In genomic region chr11:110896358-110896757, GRCh38 we compare ENCODE assay signal across 17 cellular contexts.
DNase-seq lines count a peak whose midpoint lies in the region; TF ChIP-seq lines count a peak whose summit lies in the region.
"Had no signal": no experiment of that assay in that cellular context is flagged by ENCODE, and none has a peak within 500 bp of the region (broad histone marks: within the 10 kb centered on the region; RNA-seq: fewer than 3 reads in every experiment).

No MANE protein-coding gene starts in this region.

- H3K27me3 ChIP-seq in A673 (replicated peaks; ENCODE audit: insufficient read depth, low read depth, low read length, poor library complexity), result no peaks in the 10 kb centered on the region

- CTCF ChIA-PET in A673 (lab: Charles Lee), result no interaction called here

- no TSS peak for BruUV-seq in A673 (replicated peaks; lab: Mats Ljungman, UMichigan)

- H3K27ac ChIP-seq in A673 (ENCODE audit: low read depth, low read length, poor library complexity, severe bottlenecking), result no peak overlapping the region
- H3K27ac ChIP-seq: coronary artery, PC-9 had no signal

- H3K4me1 Mint-ChIP-seq in endothelial cell (ENCODE audit: unreplicated experiment), result no peaks in the 10 kb centered on the region
- H3K4me1 Mint-ChIP-seq: activated naive CD8-positive, alpha-beta T cell treated with anti-CD3 and anti-CD28 coated beads, Interleukin-2, amount 10 ng/mL, durations not matched to agents 7 days and 5 days had no signal

- H3K4me3 ChIP-seq in A673 (ENCODE audit: low read depth, low read length, poor library complexity, severe bottlenecking) (no peak overlapping the region), HFF-Myc (replicated peaks; ENCODE audit: low read depth, low read length) (no peak overlapping the region)
- H3K4me3 ChIP-seq: coronary artery, PC-9 had no signal

- H3K9me3 Mint-ChIP-seq in endothelial cell (ENCODE audit: unreplicated experiment), result no peaks in the 10 kb centered on the region
- H3K9me3 Mint-ChIP-seq: activated naive CD8-positive, alpha-beta T cell treated with anti-CD3 and anti-CD28 coated beads, Interleukin-2, amount 10 ng/mL, durations not matched to agents 7 days and 5 days; type B pancreatic cell had no signal

- H3K4me1 ChIP-seq in A673 (ENCODE audit: insufficient read depth, low read length, poor library complexity, severe bottlenecking), result peaks cover 6% of the 10 kb centered on the region

- H3K4me3 Mint-ChIP-seq in endothelial cell (ENCODE audit: unreplicated experiment), result no peak overlapping the region
- H3K4me3 Mint-ChIP-seq: activated naive CD8-positive, alpha-beta T cell treated with anti-CD3 and anti-CD28 coated beads, Interleukin-2, amount 10 ng/mL, durations not matched to agents 7 days and 5 days; immature natural killer cell; type B pancreatic cell had no signal

- no peaks in the 10 kb centered on the region for H3K9me3 ChIP-seq in A673 (ENCODE audit: low read depth, low read length, poor library complexity, severe bottlenecking)

- H3K27ac Mint-ChIP-seq in endothelial cell (ENCODE audit: unreplicated experiment), result no peak overlapping the region
- H3K27ac Mint-ChIP-seq: activated naive CD8-positive, alpha-beta T cell treated with anti-CD3 and anti-CD28 coated beads, Interleukin-2, amount 10 ng/mL, durations not matched to agents 7 days and 5 days; immature natural killer cell; type B pancreatic cell had no signal

- intact Hi-C loops in A673 (cut with micrococcal nuclease; ENCODE audit: unreplicated experiment), result no loop called here

- POLR2A ChIA-PET in A673 (lab: Charles Lee; ENCODE audit: low non-redundant PET), result no interaction called here

- no peaks in the 10 kb centered on the region for H3K36me3 ChIP-seq in A673 (ENCODE audit: insufficient read depth, low read length, poor library complexity, severe bottlenecking)

- peaks cover 4% of the 10 kb centered on the region for H3K27me3 Mint-ChIP-seq in endothelial cell (ENCODE audit: unreplicated experiment)
- H3K27me3 Mint-ChIP-seq: activated naive CD8-positive, alpha-beta T cell treated with anti-CD3 and anti-CD28 coated beads, Interleukin-2, amount 10 ng/mL, durations not matched to agents 7 days and 5 days had no signal

- TF ChIP-seq CTCF in A673 (conservative IDR thresholded peaks at IDR 0.05; ENCODE audit: low read depth, low read length), result no peak
- TF ChIP-seq CTCF in HFF-Myc (IDR thresholded peaks at IDR 0.05; ENCODE audit: low read depth, low read length, missing control alignments), result no peak
- no peak for TF ChIP-seq CTCF in endothelial cell (IDR thresholded peaks at IDR 0.05; ENCODE audit: unreplicated experiment)
- no peak for TF ChIP-seq CTCF in GM20000 (IDR thresholded peaks at IDR 0.05; ENCODE audit: extremely low read depth, missing control alignments)

- peak; percentile 39 for DNase-seq in A673 (ENCODE audit: low spot score)
- DNase-seq in HFF-Myc (ENCODE audit: extremely low read depth, low read depth), result peak; percentile 52
- peak; percentile 28 for DNase-seq in amniotic stem cell (lab: John Stamatoyannopoulos, UW)
- DNase-seq in iris pigment epithelial cell (ENCODE audit: low read depth), result peak; percentile 95
- no peak for DNase-seq in stimulated activated CD4-positive, alpha-beta T cell treated with anti-CD3 and anti-CD28 coated beads, Interleukin-4, amount 100 ng/mL, for 24 hours
- DNase-seq in GOT3 (lab: John Stamatoyannopoulos, UW), result no peak
- no peak for DNase-seq in endothelial cell (ENCODE audit: low spot score)
- no peak for DNase-seq in GM20000 (ENCODE audit: low spot score)
- DNase-seq: activated naive CD8-positive, alpha-beta T cell treated with anti-CD3 and anti-CD28 coated beads, Interleukin-2, amount 10 ng/mL, durations not matched to agents 7 days and 5 days; DMS79 treated with DMSO at 0.1 percent for 48 hours; foreskin melanocyte; immature natural killer cell; PC-9; stimulated activated CD4-positive, alpha-beta T cell treated with anti-CD3 and anti-CD28 coated beads, Interleukin-2, amount 100 ng/mL, for 24 hours; SW 1271 had no signal

- H3K36me3 Mint-ChIP-seq in endothelial cell (ENCODE audit: low read depth, unreplicated experiment), result no peaks in the 10 kb centered on the region
- H3K36me3 Mint-ChIP-seq: activated naive CD8-positive, alpha-beta T cell treated with anti-CD3 and anti-CD28 coated beads, Interleukin-2, amount 10 ng/mL, durations not matched to agents 7 days and 5 days; immature natural killer cell; type B pancreatic cell had no signal

Comparison
In these comparisons a context has a peak if more than half of its experiments do, and no peak if none do; other contexts are left out.
1. DNase-seq: peak in A673 (single experiment), HFF-Myc (single experiment), amniotic stem cell (single experiment) and iris pigment epithelial cell (single experiment); none in stimulated activated CD4-positive, alpha-beta T cell treated with anti-CD3 and anti-CD28 coated beads, Interleukin-4, amount 100 ng/mL, for 24 hours (single experiment), GOT3 (single experiment), endothelial cell (single experiment) and GM20000 (single experiment).